8 cellular contexts compared by ENCODE assay signal in the genomic region with DNA sequence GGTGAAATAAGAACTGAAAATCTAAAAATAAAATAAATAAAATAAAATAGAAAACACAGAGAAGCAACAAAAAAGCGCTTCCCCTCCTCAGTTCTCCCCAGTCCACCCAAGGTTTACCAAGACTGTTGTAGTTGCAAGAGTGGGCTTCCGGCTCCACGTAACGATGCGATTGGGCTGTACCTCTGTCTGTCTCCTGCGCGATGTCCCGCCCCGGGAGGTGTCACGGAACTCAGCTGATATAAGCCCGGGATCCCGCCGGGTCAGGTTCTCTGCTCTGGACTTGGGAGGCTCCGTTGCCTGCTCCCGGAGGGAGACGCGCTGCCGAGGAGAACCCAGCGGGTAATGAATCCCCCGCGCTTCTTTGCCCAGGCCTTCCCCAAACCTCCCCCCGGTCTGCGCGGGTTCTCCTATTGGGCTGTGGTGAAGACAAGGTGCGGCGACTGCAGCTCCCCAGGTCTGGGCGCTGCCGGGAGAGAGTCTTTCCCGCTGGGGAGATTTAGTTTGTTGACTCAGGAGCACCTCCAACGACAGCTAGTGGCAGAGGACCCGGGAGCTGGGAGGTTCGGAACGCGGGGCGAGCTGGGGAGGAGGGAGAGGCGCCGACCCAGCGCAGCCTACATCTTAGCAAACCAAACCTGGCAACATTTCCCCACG. TPM values are rescaled to one million over a fixed set of nuclear protein-coding genes. Genes with fewer than 3 reads are reported as not detected.
DNase-seq lines count a peak whose midpoint lies in the region; ATAC-seq and TF ChIP-seq lines count a peak whose summit lies in the region.

A gene (plus strand): TSS at position 268 of the 654 bp plus-strand sequence. CDS start 15,619 bp downstream, outside the sequence.

- ATAC-seq in HG02763 (IDR thresholded peaks at IDR 0.05; ENCODE audit: unreplicated experiment), result peak; percentile 61
- ATAC-seq in sciatic nerve, result peak; percentile 97

- intact Hi-C loops in sciatic nerve (cut with DNase I), result no loop called here

- peaks cover 45% of the 10 kb centered on the region for H3K4me1 Mint-ChIP-seq in brain

- peak within 1 kb of the TSS; percentile 89 to 99 (median 97) for H3K4me3 Mint-ChIP-seq in brain

- DNase-seq in GM13977 (ENCODE audit: low spot score), result peak; percentile 97
- peak; percentile 72 for DNase-seq in NCI-H1436 treated with DMSO at 0.1 percent for 48 hours (lab: John Stamatoyannopoulos, UW)
- DNase-seq in UCSD-AML1 (lab: John Stamatoyannopoulos, UW; ENCODE audit: unreplicated experiment), result peak; percentile 76
- DNase-seq in iPS DF 4.7 (ENCODE audit: extremely low read depth, low spot score), result peak; percentile 51
- peak; percentile 95 for DNase-seq in sciatic nerve (ENCODE audit: low spot score)
- DNase-seq in SK-N-DZ (ENCODE audit: low spot score), result no peak

- no peaks in the 10 kb centered on the region for H3K9me3 Mint-ChIP-seq in brain

- H3K36me3 Mint-ChIP-seq in brain, result no peaks in the 10 kb centered on the region

- TF ChIP-seq CTCF in GM13977 (IDR thresholded peaks at IDR 0.05; ENCODE audit: extremely low read depth, insufficient read depth, missing control alignments) (no peak), brain (conservative IDR thresholded peaks at IDR 0.05) (no peak)

- in situ Hi-C loops in GM13977 (cut with MboI; ENCODE audit: low pct_unique_long_range_greater_than_20kb, low sequenced_read_pairs, unreplicated experiment), result no loop called here

- H3K27ac Mint-ChIP-seq in brain, result peak within 1 kb of the TSS; percentile 73 to 97 (median 85)

- H3K27me3 Mint-ChIP-seq in brain, result peaks cover 38% of the 10 kb centered on the region

RNA-seq across cellular contexts. Expression of the gene that starts here (rescaled TPM):
- polyA plus RNA-seq in brain (ENCODE audit: insufficient read depth, low read depth, low replicate concordance), result 2.6 TPM
- 47.7 TPM for total RNA-seq in sciatic nerve
- not detected in 2 replicates for polyA plus RNA-seq in SK-N-DZ (2014; cell fraction: cytosol; rRNA removed)
- not detected in 2 replicates for polyA plus RNA-seq in SK-N-DZ (2014; cell fraction: nucleus; rRNA removed)
